In genomic region chr14:55180434-55180833, GRCh38 we compare ENCODE assay signal across 10 cellular contexts. TPM values are rescaled to one million over a fixed set of nuclear protein-coding genes. Genes with fewer than 3 reads are reported as not detected.
DNase-seq lines count a peak whose midpoint lies in the region; ATAC-seq, FAIRE-seq and TF ChIP-seq lines count a peak whose summit lies in the region.
"Had no signal": no experiment of that assay in that cellular context is flagged by ENCODE, and none has a peak within 500 bp of the region (broad histone marks: within the 10 kb centered on the region; RNA-seq: fewer than 3 reads in every experiment).

No MANE protein-coding gene starts in this region.

- H2AFZ ChIP-seq in endothelial cell of umbilical vein (ENCODE audit: low read depth, low read length), result peak overlapping the region; percentile 62

- H3K27me3 Mint-ChIP-seq in immature natural killer cell (ENCODE audit: low read depth in 3 of 3), result no peaks in the 10 kb centered on the region

- H3K4me3 Mint-ChIP-seq in immature natural killer cell, result no peak overlapping the region

- H3K27ac Mint-ChIP-seq in immature natural killer cell, result no peak overlapping the region

- DNase-seq in EL (peak; percentile 8), endothelial cell of umbilical vein (ENCODE audit: low read depth, low spot score) (peak; percentile 37), immature natural killer cell (no peak), AG20443 (ENCODE audit: low spot score) (no peak), NCI-H2196 (lab: John Stamatoyannopoulos, UW; ENCODE audit: unreplicated experiment) (no peak), body of pancreas (no peak)
- DNase-seq: Calu3, NCI-H1417 treated with DMSO at 0.1 percent for 48 hours had no signal

- intact Hi-C loops in endothelial cell of umbilical vein (cut with micrococcal nuclease), result no loop called here
- intact Hi-C loops in body of pancreas (cut with DNase I), result no loop called here

- dilution Hi-C loops in endothelial cell of umbilical vein (cut with MboI; ENCODE audit: extremely low pct_ligation_motif_present, low sequenced_read_pairs), result no loop called here

- H3K4me1 Mint-ChIP-seq in immature natural killer cell, result no peaks in the 10 kb centered on the region

- no peak overlapping the region for H3K9ac ChIP-seq in endothelial cell of umbilical vein (replicated peaks; ENCODE audit: extremely low read depth, insufficient read depth, low read length)

- peak overlapping the region; percentile 41 for H3K4me2 ChIP-seq in endothelial cell of umbilical vein (ENCODE audit: insufficient read depth, low read length)

- H3K4me3 ChIP-seq in endothelial cell of umbilical vein (replicated peaks in 1 of 3; ENCODE audit: insufficient read depth in 1 of 3, low read depth in 1 of 3, low read length in 3 of 3) (no peak overlapping the region), body of pancreas (no peak overlapping the region)

- 70 to 74% methylated on average over 4 of the region's 4 CpGs for WGBS in body of pancreas, 2 donors

- no peaks in the 10 kb centered on the region for H3K9me3 Mint-ChIP-seq in immature natural killer cell

- peaks cover 27% of the 10 kb centered on the region for H3K79me2 ChIP-seq in endothelial cell of umbilical vein (ENCODE audit: control insufficient read depth, insufficient read depth, low read length)

- POLR2A ChIA-PET in endothelial cell of umbilical vein (lab: Charles Lee), result no interaction called here

- H3K4me1 ChIP-seq in endothelial cell of umbilical vein (ENCODE audit: control insufficient read depth, extremely low read depth, insufficient read depth, low read length), result peaks cover 29% of the 10 kb centered on the region
- no peaks in the 10 kb centered on the region for H3K4me1 ChIP-seq in body of pancreas

- H3K9me3 ChIP-seq in endothelial cell of umbilical vein (replicated peaks; ENCODE audit: control insufficient read depth, insufficient read depth, low read length) (no peaks in the 10 kb centered on the region), body of pancreas (no peaks in the 10 kb centered on the region)

- no peak for TF ChIP-seq POLR2A in endothelial cell of umbilical vein (IDR thresholded peaks at IDR 0.05; ENCODE audit: low read depth, low read length)
- no peak for TF ChIP-seq POLR2A in body of pancreas (IDR thresholded peaks at IDR 0.05)

- H3K9me1 ChIP-seq in endothelial cell of umbilical vein (replicated peaks; ENCODE audit: control insufficient read depth, extremely low read depth, insufficient read depth, low read length), result no peaks in the 10 kb centered on the region

- H3K27ac ChIP-seq in endothelial cell of umbilical vein (ENCODE audit: insufficient read depth, low read depth, low read length) (peak overlapping the region; percentile 64), body of pancreas (no peak overlapping the region)

- CTCF ChIA-PET in endothelial cell of umbilical vein (lab: Charles Lee), result interaction anchor here (1.1 to 1.8 kb wide), 3 partner anchors 9 to 174 kb away, joined by 3 to 7 read pairs (median 3); no protein-coding TSS in a partner anchor

- BruUV-seq in endothelial cell of umbilical vein (replicated peaks; lab: Mats Ljungman, UMichigan), result no TSS peak

- ATAC-seq in GM19372 (IDR thresholded peaks at IDR 0.05; ENCODE audit: low read depth, unreplicated experiment), result peak; percentile 64
- peak; percentile 70 for ATAC-seq in HG03060 (IDR thresholded peaks at IDR 0.05; ENCODE audit: low read depth, unreplicated experiment)
- ATAC-seq in body of pancreas, result no peak

- TF ChIP-seq CTCF in endothelial cell of umbilical vein (IDR thresholded peaks at IDR 0.05; ENCODE audit: extremely low read depth in 1 of 2, insufficient read depth in 1 of 2, low read depth in 1 of 2, low read length in 2 of 2), result no peak
- no peak for TF ChIP-seq CTCF in body of pancreas (IDR thresholded peaks at IDR 0.05)

- H3K36me3 ChIP-seq in endothelial cell of umbilical vein (ENCODE audit: control insufficient read depth in 2 of 2, extremely low read depth in 1 of 2, insufficient read depth in 2 of 2, low read length in 2 of 2) (peaks cover 0 to 16% of the 10 kb centered on the region in 2 experiments), body of pancreas (replicated peaks in 1 of 2; ENCODE audit: insufficient read depth in 1 of 2, low read depth in 2 of 2) (no peaks in the 10 kb centered on the region)

- no peaks in the 10 kb centered on the region for H3K36me3 Mint-ChIP-seq in immature natural killer cell

- no peaks in the 10 kb centered on the region for H4K20me1 ChIP-seq in endothelial cell of umbilical vein (replicated peaks; ENCODE audit: control insufficient read depth, extremely low read depth, insufficient read depth, low read length)

- no peaks in the 10 kb centered on the region for H3K27me3 ChIP-seq in endothelial cell of umbilical vein (ENCODE audit: control insufficient read depth in 2 of 2, insufficient read depth in 2 of 2, low read length in 2 of 2)
- no peaks in the 10 kb centered on the region for H3K27me3 ChIP-seq in body of pancreas

- FAIRE-seq in endothelial cell of umbilical vein (lab: Jason Lieb, UNC), result peak; percentile 38

TF ChIP-seq in endothelial cell of umbilical vein, 7 proteins besides CTCF, POLR2A, EP300 and RAD21:
- TF ChIP-seq JUN (IDR thresholded peaks at IDR 0.05; ENCODE audit: borderline replicate concordance, insufficient read depth, insufficient read length, low read depth), result no peak
- TF ChIP-seq FOS (IDR thresholded peaks at IDR 0.05; ENCODE audit: borderline replicate concordance, insufficient read depth, low read length), result no peak
- TF ChIP-seq POLR2AphosphoS5 (IDR thresholded peaks at IDR 0.05; ENCODE audit: insufficient read depth, low read depth, low read length), result no peak
- TF ChIP-seq GATA2 (IDR thresholded peaks at IDR 0.05; ENCODE audit: insufficient read depth, insufficient read length, low read depth, low read length), result no peak
TF ChIP-seq in endothelial cell of umbilical vein: peak in this region for 0.

RNA-seq across cellular contexts. Expression of gene DLGAP5, which starts 11.0 kb away (rescaled TPM):
- total RNA-seq in endothelial cell of umbilical vein (83.2 and 83.5 TPM in 2 replicates), body of pancreas (not detected)
- polyA plus RNA-seq in endothelial cell of umbilical vein (5.4 and 8.3 TPM in 2 replicates), immature natural killer cell (under 1 TPM in 2 of 3 donors, not detected in 1; 0.42 to 0.72 TPM)
- 21.5 and 23.3 TPM in 2 replicates for polyA plus RNA-seq in endothelial cell of umbilical vein (2011; cell fraction: cytosol; rRNA removed)
- 33.0 and 53.3 TPM in 2 replicates for polyA plus RNA-seq in endothelial cell of umbilical vein (2011; cell fraction: nucleus; rRNA removed)
- polyA plus RNA-seq in endothelial cell of umbilical vein (2012), result 20.7 and 68.5 TPM in 2 replicates
- 7.4 and 7.7 TPM in 2 replicates for polyA minus RNA-seq in endothelial cell of umbilical vein
- 17.9 TPM for polyA minus RNA-seq in endothelial cell of umbilical vein (2011; cell fraction: cytosol; rRNA and poly(A)+ RNA removed)
- polyA minus RNA-seq in endothelial cell of umbilical vein (2011; cell fraction: nucleus; rRNA and poly(A)+ RNA removed), result 13.3 and 24.6 TPM in 2 replicates

RNA-seq across cellular contexts. Expression of gene LGALS3, which starts 51.4 kb away (rescaled TPM):
- total RNA-seq in endothelial cell of umbilical vein (27.8 and 33.8 TPM in 2 replicates), body of pancreas (100 to 1,000 TPM in 1 of 2 donors, 10 to 100 TPM in 1; 53.4 to 145 TPM)
- polyA plus RNA-seq in endothelial cell of umbilical vein (55.1 and 68.1 TPM in 2 replicates), immature natural killer cell (10 to 100 TPM; 23.3 to 58.2 (median 40.5) TPM)
- polyA plus RNA-seq in endothelial cell of umbilical vein (2011; cell fraction: cytosol; rRNA removed), result 20.6 and 31.7 TPM in 2 replicates
- 13.9 and 16.4 TPM in 2 replicates for polyA plus RNA-seq in endothelial cell of umbilical vein (2011; cell fraction: nucleus; rRNA removed)
- 49.4 and 57.6 TPM in 2 replicates for polyA plus RNA-seq in endothelial cell of umbilical vein (2012)
- polyA minus RNA-seq in endothelial cell of umbilical vein, result 19.6 and 23.3 TPM in 2 replicates
- 99.8 TPM for polyA minus RNA-seq in endothelial cell of umbilical vein (2011; cell fraction: cytosol; rRNA and poly(A)+ RNA removed)
- polyA minus RNA-seq in endothelial cell of umbilical vein (2011; cell fraction: nucleus; rRNA and poly(A)+ RNA removed), result 4.0 and 5.2 TPM in 2 replicates

Comparison
In these comparisons a context has a peak if more than half of its experiments do, and no peak if none do; other contexts are left out.
1. DNase-seq: peak in EL (single experiment) and endothelial cell of umbilical vein (single experiment); none in immature natural killer cell (0 of 3), AG20443 (single experiment), NCI-H2196 (single experiment) and body of pancreas (0 of 4).
2. RNA of gene DLGAP5, which starts 11.0 kb away (total RNA-seq): 83.2 to 83.5 TPM in endothelial cell of umbilical vein; not detected in body of pancreas; every median in the first group is over 10 times any median in the second.